In genomic region chr6:79170431-79170830, GRCh38 we compare ENCODE assay signal across 17 cellular contexts.
DNase-seq lines count a peak whose midpoint lies in the region; ATAC-seq and TF ChIP-seq lines count a peak whose summit lies in the region.
"Had no signal": no experiment of that assay in that cellular context is flagged by ENCODE, and none has a peak within 500 bp of the region (broad histone marks: within the 10 kb centered on the region; RNA-seq: fewer than 3 reads in every experiment).

No MANE protein-coding gene starts in this region.

- no peaks in the 10 kb centered on the region for H4K20me1 ChIP-seq in PC-3 (ENCODE audit: low read length)
- H4K20me1 ChIP-seq: BLaER1 had no signal

- no peak overlapping the region for H3K56ac ChIP-seq in mesendoderm (ENCODE audit: low read length)

- no TSS peak for BruUV-seq in PC-3 (replicated peaks; lab: Mats Ljungman, UMichigan)

- H4K5ac ChIP-seq in mesendoderm (ENCODE audit: low read length) = no peak overlapping the region

- no peaks in the 10 kb centered on the region for H3K27me3 ChIP-seq in PC-3 (ENCODE audit: low read length)
- no peaks in the 10 kb centered on the region for H3K27me3 ChIP-seq in mesendoderm (ENCODE audit: insufficient read depth, low read length, poor library complexity)
- H3K27me3 ChIP-seq: BLaER1 had no signal

- no peak overlapping the region for H2AFZ ChIP-seq in PC-3 (ENCODE audit: low read length)

- H3K4me3 ChIP-seq in PC-3 (ENCODE audit: low read length) (no peak overlapping the region), astrocyte of the spinal cord (ENCODE audit: low read depth, low read length) (no peak overlapping the region), mesendoderm (ENCODE audit: low read length) (no peak overlapping the region)
- H3K4me3 ChIP-seq: BLaER1, HAP-1 had no signal

- H3K79me2 ChIP-seq in PC-3 (ENCODE audit: low read length) = no peaks in the 10 kb centered on the region
- H3K79me2 ChIP-seq in mesendoderm (ENCODE audit: control insufficient read depth, insufficient read depth, low read length) = no peaks in the 10 kb centered on the region

- H3K4me1 ChIP-seq in PC-3 (ENCODE audit: insufficient read depth, low read length) (peaks cover 12% of the 10 kb centered on the region), mesendoderm (ENCODE audit: control insufficient read depth, low read depth, low read length) (no peaks in the 10 kb centered on the region)
- H3K4me1 ChIP-seq: BLaER1, Caco-2, HAP-1 had no signal

- no peaks in the 10 kb centered on the region for H3K9me2 ChIP-seq in PC-3 (replicated peaks; ENCODE audit: low read length)

- H3K9ac ChIP-seq in PC-3 (ENCODE audit: low read length) (no peak overlapping the region), mesendoderm (ENCODE audit: low read length) (no peak overlapping the region)
- H3K9ac ChIP-seq: BLaER1 had no signal

- H3K4me2 ChIP-seq in PC-3 (ENCODE audit: low read length) (peak overlapping the region; percentile 67; the same call in 1 of the 2 replicates), mesendoderm (ENCODE audit: low read length) (no peak overlapping the region)
- H3K4me2 ChIP-seq: BLaER1 had no signal

- no peaks in the 10 kb centered on the region for H3F3A ChIP-seq in PC-3 (ENCODE audit: low read length, unreplicated experiment)

- H3K9me3 ChIP-seq in PC-3 (ENCODE audit: low read length) = no peaks in the 10 kb centered on the region
- H3K9me3 ChIP-seq: BLaER1, Caco-2, HAP-1 had no signal

- H3K23ac ChIP-seq in mesendoderm (ENCODE audit: low read length) = no peak overlapping the region

- ATAC-seq in PC-3 = peak; percentile 16
- no peak for ATAC-seq in HG03442 (IDR thresholded peaks at IDR 0.05; ENCODE audit: unreplicated experiment)
- no peak for ATAC-seq in GM21737 (IDR thresholded peaks at IDR 0.05; ENCODE audit: unreplicated experiment)

- H3K27ac ChIP-seq in PC-3 (ENCODE audit: low read length) (no peak overlapping the region), mesendoderm (ENCODE audit: low read depth, low read length) (no peak overlapping the region)
- H3K27ac ChIP-seq: 22Rv1, BLaER1, HL-60 had no signal

- POLR2A ChIA-PET in PC-3 (lab: Charles Lee; ENCODE audit: unreplicated experiment) = no interaction called here

- H3K4ac ChIP-seq in mesendoderm (ENCODE audit: low read depth, low read length) = peak overlapping the region; percentile 16

- in situ Hi-C loops in ACHN (cut with HindIII; ENCODE audit: low pct_ligation_motif_present, low pct_unique_long_range_greater_than_20kb, low sequenced_read_pairs) (no loop called here), astrocyte of the spinal cord (cut with HindIII; ENCODE audit: low sequenced_read_pairs) (no loop called here)

- no peak overlapping the region for H2BK120ac ChIP-seq in mesendoderm (ENCODE audit: low read depth, low read length)

- H3K18ac ChIP-seq in mesendoderm (ENCODE audit: low read length) = no peak overlapping the region

- intact Hi-C loops in PC-3 (cut with micrococcal nuclease) = loop anchor here (10.0 kb wide), 1 partner anchor 96 kb away; the partner anchor contains the start of gene PHIP

- H3K36me3 ChIP-seq in PC-3 (ENCODE audit: low read depth, low read length) = no peaks in the 10 kb centered on the region
- H3K36me3 ChIP-seq in mesendoderm (ENCODE audit: control insufficient read depth, insufficient read depth, low read length) = no peaks in the 10 kb centered on the region
- H3K36me3 ChIP-seq: BLaER1, HAP-1 had no signal

- TF ChIP-seq CTCF in PC-3 (conservative IDR thresholded peaks at IDR 0.05; ENCODE audit: low read depth, low read length) (no peak), astrocyte of the spinal cord (IDR thresholded peaks at IDR 0.05; ENCODE audit: low read depth, low read length) (no peak)

- H2AK5ac ChIP-seq in mesendoderm (ENCODE audit: low read length) = no peak overlapping the region

- no peaks in the 10 kb centered on the region for H3K79me1 ChIP-seq in mesendoderm (ENCODE audit: low read length)

- WGBS in mesendoderm (ENCODE audit: extremely low coverage, insufficient coverage, low lambda C conversion rate) = no CpG with 5 or more reads among the region's 5 CpGs

- no peak overlapping the region for H2BK15ac ChIP-seq in mesendoderm (replicated peaks; ENCODE audit: low read depth)

- H2BK5ac ChIP-seq in mesendoderm (ENCODE audit: low read length) = no peak overlapping the region

- H4K8ac ChIP-seq in mesendoderm (ENCODE audit: low read depth, low read length) = no peak overlapping the region

- DNase-seq in ACHN (peak; percentile 9), PC-3 (no peak), astrocyte of the spinal cord (ENCODE audit: low read depth, low spot score) (peak; percentile 8), mesendoderm (no peak), anterior cingulate cortex (lab: John Stamatoyannopoulos, UW) (no peak), NCI-H128 (lab: John Stamatoyannopoulos, UW; ENCODE audit: unreplicated experiment) (no peak)
- DNase-seq: AML-193; Caco-2; CD8-positive, alpha-beta memory T cell; GF-D8; GOT3 had no signal

- CTCF ChIA-PET in PC-3 (lab: Charles Lee) = no interaction called here

Comparison
In these comparisons a context has a peak if more than half of its experiments do, and no peak if none do; other contexts are left out.
1. DNase-seq: peak in ACHN (single experiment) and astrocyte of the spinal cord (single experiment); none in PC-3 (single experiment), mesendoderm (single experiment), anterior cingulate cortex (0 of 58) and NCI-H128 (single experiment).